16 cellular contexts compared by ENCODE assay signal in the genomic region with DNA sequence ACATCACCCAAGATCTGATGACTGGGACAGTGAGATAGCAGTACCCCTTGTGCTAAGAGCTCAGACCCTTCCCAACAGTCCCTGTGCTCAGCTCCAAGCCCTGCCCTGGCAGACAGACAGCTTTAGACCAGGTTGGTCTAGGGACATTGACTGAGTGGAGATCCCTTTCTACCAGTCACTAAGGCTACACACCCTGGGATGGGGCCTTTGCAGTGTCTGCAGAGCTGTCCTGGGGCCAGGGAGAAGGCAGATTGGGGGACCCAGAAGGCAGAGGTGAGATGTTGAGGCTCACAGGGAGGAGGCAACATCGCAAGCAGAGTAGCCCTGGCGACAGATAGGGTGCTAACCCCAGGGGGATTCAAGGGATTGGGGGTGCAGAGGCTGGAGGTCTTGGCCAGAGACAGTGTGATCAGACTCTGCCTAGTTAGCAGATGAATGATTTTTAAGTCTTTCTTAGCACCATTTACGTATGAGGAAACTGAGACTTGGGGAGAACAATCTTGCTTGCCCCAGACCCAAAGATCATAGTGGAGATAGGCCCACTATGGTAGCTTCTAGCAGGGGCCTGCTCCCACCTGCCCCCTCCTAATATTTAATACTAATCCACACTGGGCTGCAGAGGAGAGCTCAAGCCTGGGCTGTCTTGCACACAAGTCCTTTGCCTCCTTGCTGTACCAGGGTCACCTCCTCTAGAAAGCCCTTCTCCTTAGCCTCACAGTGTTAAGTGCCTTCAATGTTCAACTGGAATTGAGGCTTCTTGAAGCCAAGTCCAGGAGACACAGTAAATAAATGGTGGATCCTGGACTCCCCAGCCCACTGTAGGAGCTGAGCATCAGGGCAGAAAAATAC. TPM values are rescaled to one million over a fixed set of nuclear protein-coding genes. Genes with fewer than 3 reads are reported as not detected.
A peak's percentile ranks its signal among the peaks of the same experiment; 100 is the strongest.
DNase-seq lines count a peak whose midpoint lies in the region; ATAC-seq and TF ChIP-seq lines count a peak whose summit lies in the region.
"Had no signal": no experiment of that assay in that cellular context is flagged by ENCODE, and none has a peak within 500 bp of the region (broad histone marks: within the 10 kb centered on the region; RNA-seq: fewer than 3 reads in every experiment).

No MANE protein-coding gene starts in this region.

- no peak for TF ChIP-seq EP300 in upper lobe of left lung (IDR thresholded peaks at IDR 0.05)

- peak overlapping the region in 3 of 4 donors; percentile 14 to 25 (median 16) for H3K27ac ChIP-seq in upper lobe of left lung
- H3K27ac ChIP-seq: cardiac muscle cell, SJSA1, upper lobe of right lung had no signal

- TF ChIP-seq CTCF in mesothelial cell of epicardium (IDR thresholded peaks at IDR 0.05; ENCODE audit: unreplicated experiment) = no peak
- TF ChIP-seq CTCF in upper lobe of left lung (IDR thresholded peaks at IDR 0.05) = no peak

- CTCF ChIA-PET in activated naive CD4-positive, alpha-beta T cell treated with anti-CD3 and anti-CD28 coated beads, Interleukin-2, amount 10 ng/mL, durations not matched to agents 7 days and 5 days (lab: Charles Lee) = interaction anchor here (1.0 to 2.0 kb wide), 4 partner anchors 14 to 340 kb away, joined by 3 to 5 read pairs (median 4); no protein-coding TSS in a partner anchor

- H3K9me3 Mint-ChIP-seq in activated naive CD4-positive, alpha-beta T cell treated with anti-CD3 and anti-CD28 coated beads, Interleukin-2, amount 50 U/mL, for 24 hours = no peaks in the 10 kb centered on the region
- H3K9me3 Mint-ChIP-seq in activated naive CD4-positive, alpha-beta T cell treated with anti-CD3 and anti-CD28 coated beads, Interleukin-2, amount 10 ng/mL, durations not matched to agents 7 days and 5 days = no peaks in the 10 kb centered on the region
- no peaks in the 10 kb centered on the region for H3K9me3 Mint-ChIP-seq in activated T-helper 17 cell treated with anti-CD3 and anti-CD28 coated beads, Interleukin-2, amount 50 U/mL, for 72 hours
- H3K9me3 Mint-ChIP-seq in mesothelial cell of epicardium = no peaks in the 10 kb centered on the region

- no peaks in the 10 kb centered on the region for H3K27me3 ChIP-seq in upper lobe of left lung
- H3K27me3 ChIP-seq: cardiac muscle cell, upper lobe of right lung had no signal

- 93 to 96% methylated on average over 3 of the region's 3 CpGs for WGBS in upper lobe of left lung, 2 donors

- ATAC-seq in activated T-helper 17 cell treated with anti-CD3 and anti-CD28 coated beads, Interleukin-2, amount 50 U/mL, for 72 hours (replicated peaks) = no peak
- ATAC-seq in upper lobe of left lung (ENCODE audit: low FRiP score in 2 of 2) (no peak), GM21576 (IDR thresholded peaks at IDR 0.05; ENCODE audit: unreplicated experiment) (no peak), HG02678 (IDR thresholded peaks at IDR 0.05; ENCODE audit: unreplicated experiment) (no peak)
- ATAC-seq: upper lobe of right lung had no signal

- peak overlapping the region; percentile 60 for H3K27ac Mint-ChIP-seq in activated naive CD4-positive, alpha-beta T cell treated with anti-CD3 and anti-CD28 coated beads, Interleukin-2, amount 50 U/mL, for 24 hours
- no peak overlapping the region for H3K27ac Mint-ChIP-seq in activated naive CD4-positive, alpha-beta T cell treated with anti-CD3 and anti-CD28 coated beads, Interleukin-2, amount 10 ng/mL, durations not matched to agents 7 days and 5 days
- peak overlapping the region; percentile 34 for H3K27ac Mint-ChIP-seq in activated T-helper 17 cell treated with anti-CD3 and anti-CD28 coated beads, Interleukin-2, amount 50 U/mL, for 72 hours
- peak overlapping the region; percentile 19 for H3K27ac Mint-ChIP-seq in mesothelial cell of epicardium

- peaks cover 33% of the 10 kb centered on the region for H3K4me1 Mint-ChIP-seq in activated naive CD4-positive, alpha-beta T cell treated with anti-CD3 and anti-CD28 coated beads, Interleukin-2, amount 50 U/mL, for 24 hours
- H3K4me1 Mint-ChIP-seq in activated naive CD4-positive, alpha-beta T cell treated with anti-CD3 and anti-CD28 coated beads, Interleukin-2, amount 10 ng/mL, durations not matched to agents 7 days and 5 days = peaks cover 36% of the 10 kb centered on the region
- H3K4me1 Mint-ChIP-seq in activated T-helper 17 cell treated with anti-CD3 and anti-CD28 coated beads, Interleukin-2, amount 50 U/mL, for 72 hours = peaks cover 28% of the 10 kb centered on the region
- H3K4me1 Mint-ChIP-seq in mesothelial cell of epicardium = peaks cover 14% of the 10 kb centered on the region

- peaks cover 1% of the 10 kb centered on the region for H3K36me3 Mint-ChIP-seq in activated naive CD4-positive, alpha-beta T cell treated with anti-CD3 and anti-CD28 coated beads, Interleukin-2, amount 50 U/mL, for 24 hours
- peaks cover 19% of the 10 kb centered on the region for H3K36me3 Mint-ChIP-seq in activated naive CD4-positive, alpha-beta T cell treated with anti-CD3 and anti-CD28 coated beads, Interleukin-2, amount 10 ng/mL, durations not matched to agents 7 days and 5 days
- peaks cover 20% of the 10 kb centered on the region for H3K36me3 Mint-ChIP-seq in activated T-helper 17 cell treated with anti-CD3 and anti-CD28 coated beads, Interleukin-2, amount 50 U/mL, for 72 hours (ENCODE audit: low read depth)
- no peaks in the 10 kb centered on the region for H3K36me3 Mint-ChIP-seq in mesothelial cell of epicardium

- H3K4me3 Mint-ChIP-seq in activated naive CD4-positive, alpha-beta T cell treated with anti-CD3 and anti-CD28 coated beads, Interleukin-2, amount 50 U/mL, for 24 hours = no peak overlapping the region
- H3K4me3 Mint-ChIP-seq in activated naive CD4-positive, alpha-beta T cell treated with anti-CD3 and anti-CD28 coated beads, Interleukin-2, amount 10 ng/mL, durations not matched to agents 7 days and 5 days = no peak overlapping the region
- no peak overlapping the region for H3K4me3 Mint-ChIP-seq in activated T-helper 17 cell treated with anti-CD3 and anti-CD28 coated beads, Interleukin-2, amount 50 U/mL, for 72 hours
- no peak overlapping the region for H3K4me3 Mint-ChIP-seq in mesothelial cell of epicardium

- no peaks in the 10 kb centered on the region for H3K27me3 Mint-ChIP-seq in activated naive CD4-positive, alpha-beta T cell treated with anti-CD3 and anti-CD28 coated beads, Interleukin-2, amount 50 U/mL, for 24 hours
- H3K27me3 Mint-ChIP-seq in activated naive CD4-positive, alpha-beta T cell treated with anti-CD3 and anti-CD28 coated beads, Interleukin-2, amount 10 ng/mL, durations not matched to agents 7 days and 5 days = peaks cover 8% of the 10 kb centered on the region
- no peaks in the 10 kb centered on the region for H3K27me3 Mint-ChIP-seq in activated T-helper 17 cell treated with anti-CD3 and anti-CD28 coated beads, Interleukin-2, amount 50 U/mL, for 72 hours
- no peaks in the 10 kb centered on the region for H3K27me3 Mint-ChIP-seq in mesothelial cell of epicardium (ENCODE audit: low read depth)

- no peak for DNase-seq in activated naive CD4-positive, alpha-beta T cell treated with anti-CD3 and anti-CD28 coated beads, Interleukin-2, amount 10 ng/mL, durations not matched to agents 7 days and 5 days
- no peak for DNase-seq in mesothelial cell of epicardium (ENCODE audit: low spot score in 2 of 2, unreplicated experiment in 2 of 2)
- no peak for DNase-seq in upper lobe of left lung
- DNase-seq in NCI-H1694 treated with DMSO at 0.1 percent for 48 hours (lab: John Stamatoyannopoulos, UW) = no peak
- DNase-seq: activated T-cell treated with anti-CD3 and anti-CD28 coated beads for 4 hours; COR-L47; effector memory CD4-positive, alpha-beta T cell; NCI-H1436; NCI-H345; upper lobe of right lung had no signal

- peaks cover 8 to 26% (median 20%) of the 10 kb centered on the region in 4 donors for H3K4me1 ChIP-seq in upper lobe of left lung

- H3K36me3 ChIP-seq in upper lobe of left lung = no peaks in the 10 kb centered on the region
- H3K36me3 ChIP-seq: cardiac muscle cell, upper lobe of right lung had no signal

- no peak overlapping the region for H3K4me3 ChIP-seq in upper lobe of left lung
- H3K4me3 ChIP-seq: cardiac muscle cell, SJSA1, upper lobe of right lung had no signal

- no peak for TF ChIP-seq POLR2A in upper lobe of left lung (IDR thresholded peaks at IDR 0.05)

- H3K9me3 ChIP-seq in upper lobe of left lung = no peaks in the 10 kb centered on the region
- H3K9me3 ChIP-seq: SJSA1, upper lobe of right lung had no signal

RNA-seq across cellular contexts. Expression of a gene that starts 32.6 kb away (rescaled TPM):
- 10 to 100 TPM; 52.5 to 55.3 TPM for total RNA-seq in activated T-helper 17 cell treated with anti-CD3 and anti-CD28 coated beads, Interleukin-2, amount 50 U/mL, for 72 hours
- 26.6 to 31.1 TPM (median 29.6 TPM) in 3 replicates for total RNA-seq in mesothelial cell of epicardium
- total RNA-seq in upper lobe of left lung = 10 to 100 TPM; 27.0 to 38.0 (median 31.1) TPM
